Comparison of ENCODE assay signal across 17 cellular contexts in the genomic region with DNA sequence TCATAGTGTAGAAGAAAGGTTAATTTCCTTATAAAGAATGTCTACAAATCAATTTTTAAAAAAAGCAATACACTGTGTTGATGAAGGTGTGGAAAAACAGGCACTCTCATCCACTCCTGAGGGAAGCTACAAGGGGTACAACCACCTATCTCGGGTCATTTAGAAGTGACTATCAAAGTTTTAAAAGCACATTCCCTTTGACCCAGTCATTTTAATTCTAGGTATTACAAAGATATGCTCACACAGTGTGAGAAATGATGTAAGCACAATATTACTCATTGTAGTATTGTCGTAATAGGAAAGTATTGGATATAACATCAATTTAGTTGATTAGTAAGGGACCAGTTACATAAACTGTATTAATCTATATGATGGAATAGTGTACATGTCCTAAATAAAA. TPM values are rescaled to one million over a fixed set of nuclear protein-coding genes. Genes with fewer than 3 reads are reported as not detected.
DNase-seq lines count a peak whose midpoint lies in the region; ATAC-seq, FAIRE-seq and TF ChIP-seq lines count a peak whose summit lies in the region.
"Had no signal": no experiment of that assay in that cellular context is flagged by ENCODE, and none has a peak within 500 bp of the region (broad histone marks: within the 10 kb centered on the region; RNA-seq: fewer than 3 reads in every experiment).

No MANE protein-coding gene starts in this region.

- H3K36me3 ChIP-seq in bronchial epithelial cell (ENCODE audit: control insufficient read depth, insufficient read depth, low read length): no peaks in the 10 kb centered on the region

- H3K4me3 Mint-ChIP-seq in activated CD4-positive, alpha-beta T cell treated with anti-CD3 and anti-CD28 coated beads for 36 hours: no peak overlapping the region
- no peak overlapping the region for H3K4me3 Mint-ChIP-seq in activated CD4-positive, alpha-beta T cell treated with anti-CD3 and anti-CD28 coated beads, Interleukin-2, amount 10 ng/mL, durations not matched to agents 24 days and 14 days
- no peak overlapping the region for H3K4me3 Mint-ChIP-seq in natural killer cell treated with Interleukin-12 subunit alpha and Interleukin-12 subunit beta and Interleukin-15 and Interleukin-18, amount 100 ng/mL, for 72 hours
- H3K4me3 Mint-ChIP-seq in natural killer cell: no peak overlapping the region
- H3K4me3 Mint-ChIP-seq: CD4-positive, alpha-beta T cell; H9; IgD-negative memory B cell had no signal

- FAIRE-seq in bronchial epithelial cell (lab: Jason Lieb, UNC): no peak
- FAIRE-seq: D721Med, H1, HepG2 had no signal

- peaks cover 2% of the 10 kb centered on the region for H3K36me3 Mint-ChIP-seq in activated CD4-positive, alpha-beta T cell treated with anti-CD3 and anti-CD28 coated beads for 36 hours (ENCODE audit: low read depth)
- no peaks in the 10 kb centered on the region for H3K36me3 Mint-ChIP-seq in activated CD4-positive, alpha-beta T cell treated with anti-CD3 and anti-CD28 coated beads, Interleukin-2, amount 10 ng/mL, durations not matched to agents 24 days and 14 days (ENCODE audit: low read depth)
- no peaks in the 10 kb centered on the region for H3K36me3 Mint-ChIP-seq in natural killer cell treated with Interleukin-12 subunit alpha and Interleukin-12 subunit beta and Interleukin-15 and Interleukin-18, amount 100 ng/mL, for 72 hours
- H3K36me3 Mint-ChIP-seq in natural killer cell: no peaks in the 10 kb centered on the region

- ATAC-seq in activated CD4-positive, alpha-beta T cell treated with anti-CD3 and anti-CD28 coated beads for 36 hours: peak; percentile 44
- ATAC-seq in natural killer cell treated with Interleukin-12 subunit alpha and Interleukin-12 subunit beta and Interleukin-15 and Interleukin-18, amount 100 ng/mL, for 72 hours: peak; percentile 56 to 62
- ATAC-seq in natural killer cell: no peak
- ATAC-seq: A549, HepG2 had no signal

- H3K4me3 ChIP-seq in bronchial epithelial cell (ENCODE audit: low read depth, low read length): no peak overlapping the region
- H3K4me3 ChIP-seq: A549 had no signal

- TF ChIP-seq CTCF in natural killer cell (IDR thresholded peaks at IDR 0.05) (no peak), bronchial epithelial cell (IDR thresholded peaks at IDR 0.05; ENCODE audit: insufficient read depth, low read length, severe bottlenecking) (no peak)

- H3K27ac Mint-ChIP-seq in activated CD4-positive, alpha-beta T cell treated with anti-CD3 and anti-CD28 coated beads for 36 hours: no peak overlapping the region
- no peak overlapping the region for H3K27ac Mint-ChIP-seq in activated CD4-positive, alpha-beta T cell treated with anti-CD3 and anti-CD28 coated beads, Interleukin-2, amount 10 ng/mL, durations not matched to agents 24 days and 14 days
- H3K27ac Mint-ChIP-seq in natural killer cell treated with Interleukin-12 subunit alpha and Interleukin-12 subunit beta and Interleukin-15 and Interleukin-18, amount 100 ng/mL, for 72 hours: no peak overlapping the region
- H3K27ac Mint-ChIP-seq in natural killer cell: no peak overlapping the region
- H3K27ac Mint-ChIP-seq: CD4-positive, alpha-beta T cell; H9; IgD-negative memory B cell had no signal

- POLR2A ChIA-PET in activated CD4-positive, alpha-beta T cell treated with anti-CD3 and anti-CD28 coated beads for 36 hours (lab: Charles Lee): no interaction called here

- CTCF ChIA-PET in activated CD4-positive, alpha-beta T cell treated with anti-CD3 and anti-CD28 coated beads for 36 hours (lab: Charles Lee): no interaction called here

- DNase-seq in activated CD4-positive, alpha-beta T cell treated with anti-CD3 and anti-CD28 coated beads for 36 hours: no peak
- no peak for DNase-seq in activated CD4-positive, alpha-beta T cell treated with anti-CD3 and anti-CD28 coated beads, Interleukin-2, amount 10 ng/mL, durations not matched to agents 24 days and 14 days
- DNase-seq in natural killer cell treated with Interleukin-12 subunit alpha and Interleukin-12 subunit beta and Interleukin-15 and Interleukin-18, amount 100 ng/mL, for 72 hours (ENCODE audit: low spot score): no peak
- no peak for DNase-seq in natural killer cell
- peak; percentile 13 for DNase-seq in bronchial epithelial cell (ENCODE audit: low read depth)
- no peak for DNase-seq in DMS79 (lab: John Stamatoyannopoulos, UW)
- DNase-seq in NCI-H1436 (lab: John Stamatoyannopoulos, UW): no peak
- DNase-seq: AML-193; Caco-2; CD4-positive, alpha-beta T cell; GDM1; H9 had no signal

- no peaks in the 10 kb centered on the region for H3K27me3 ChIP-seq in bronchial epithelial cell (ENCODE audit: control insufficient read depth, insufficient read depth, low read length)

- intact Hi-C loops in activated CD4-positive, alpha-beta T cell treated with anti-CD3 and anti-CD28 coated beads for 36 hours (cut with DNase I, micrococcal nuclease): no loop called here
- intact Hi-C loops in activated CD4-positive, alpha-beta T cell treated with anti-CD3 and anti-CD28 coated beads, Interleukin-2, amount 10 ng/mL, durations not matched to agents 24 days and 14 days (cut with micrococcal nuclease): no loop called here
- intact Hi-C loops in natural killer cell (cut with micrococcal nuclease): no loop called here

- H3K27me3 Mint-ChIP-seq in activated CD4-positive, alpha-beta T cell treated with anti-CD3 and anti-CD28 coated beads for 36 hours: no peaks in the 10 kb centered on the region
- H3K27me3 Mint-ChIP-seq in activated CD4-positive, alpha-beta T cell treated with anti-CD3 and anti-CD28 coated beads, Interleukin-2, amount 10 ng/mL, durations not matched to agents 24 days and 14 days: no peaks in the 10 kb centered on the region
- no peaks in the 10 kb centered on the region for H3K27me3 Mint-ChIP-seq in natural killer cell treated with Interleukin-12 subunit alpha and Interleukin-12 subunit beta and Interleukin-15 and Interleukin-18, amount 100 ng/mL, for 72 hours
- no peaks in the 10 kb centered on the region for H3K27me3 Mint-ChIP-seq in natural killer cell (ENCODE audit: low read depth in 2 of 2)
- H3K27me3 Mint-ChIP-seq: CD4-positive, alpha-beta T cell; IgD-negative memory B cell had no signal

- peaks cover 5% of the 10 kb centered on the region for H3K4me1 Mint-ChIP-seq in activated CD4-positive, alpha-beta T cell treated with anti-CD3 and anti-CD28 coated beads for 36 hours
- H3K4me1 Mint-ChIP-seq in activated CD4-positive, alpha-beta T cell treated with anti-CD3 and anti-CD28 coated beads, Interleukin-2, amount 10 ng/mL, durations not matched to agents 24 days and 14 days: peaks cover 2% of the 10 kb centered on the region
- peaks cover 0 to 9% of the 10 kb centered on the region in 2 donors for H3K4me1 Mint-ChIP-seq in natural killer cell treated with Interleukin-12 subunit alpha and Interleukin-12 subunit beta and Interleukin-15 and Interleukin-18, amount 100 ng/mL, for 72 hours (ENCODE audit: low read depth in 2 of 2)
- no peaks in the 10 kb centered on the region for H3K4me1 Mint-ChIP-seq in natural killer cell

- no peaks in the 10 kb centered on the region for H3K9me3 Mint-ChIP-seq in activated CD4-positive, alpha-beta T cell treated with anti-CD3 and anti-CD28 coated beads for 36 hours (ENCODE audit: low read depth)
- no peaks in the 10 kb centered on the region for H3K9me3 Mint-ChIP-seq in activated CD4-positive, alpha-beta T cell treated with anti-CD3 and anti-CD28 coated beads, Interleukin-2, amount 10 ng/mL, durations not matched to agents 24 days and 14 days
- no peaks in the 10 kb centered on the region for H3K9me3 Mint-ChIP-seq in natural killer cell treated with Interleukin-12 subunit alpha and Interleukin-12 subunit beta and Interleukin-15 and Interleukin-18, amount 100 ng/mL, for 72 hours
- H3K9me3 Mint-ChIP-seq in natural killer cell: no peaks in the 10 kb centered on the region
- H3K9me3 Mint-ChIP-seq: CD4-positive, alpha-beta T cell; IgD-negative memory B cell had no signal

RNA-seq across cellular contexts. Expression of a gene that starts 7.4 kb away (rescaled TPM):
- total RNA-seq in activated CD4-positive, alpha-beta T cell treated with anti-CD3 and anti-CD28 coated beads for 36 hours: 10 to 100 TPM; 24.4 to 24.7 TPM
- total RNA-seq in activated CD4-positive, alpha-beta T cell treated with anti-CD3 and anti-CD28 coated beads, Interleukin-2, amount 10 ng/mL, durations not matched to agents 24 days and 14 days: 26.0 and 27.2 TPM in 2 replicates
- 10 to 100 TPM; 26.9 to 30.9 TPM for total RNA-seq in natural killer cell treated with Interleukin-12 subunit alpha and Interleukin-12 subunit beta and Interleukin-15 and Interleukin-18, amount 100 ng/mL, for 72 hours
- total RNA-seq in natural killer cell (1 to 10 TPM; 6.4 to 9.0 (median 7.1) TPM), bronchial epithelial cell (25.0 and 25.3 TPM in 2 replicates)

Comparison
In these comparisons a context has a peak if more than half of its experiments do, and no peak if none do; other contexts are left out.
1. ATAC-seq: peak in activated CD4-positive, alpha-beta T cell treated with anti-CD3 and anti-CD28 coated beads for 36 hours (single experiment) and natural killer cell treated with Interleukin-12 subunit alpha and Interleukin-12 subunit beta and Interleukin-15 and Interleukin-18, amount 100 ng/mL, for 72 hours (2 of 2); none in natural killer cell (0 of 3).